8 cellular contexts compared by ENCODE assay signal in the genomic region with DNA sequence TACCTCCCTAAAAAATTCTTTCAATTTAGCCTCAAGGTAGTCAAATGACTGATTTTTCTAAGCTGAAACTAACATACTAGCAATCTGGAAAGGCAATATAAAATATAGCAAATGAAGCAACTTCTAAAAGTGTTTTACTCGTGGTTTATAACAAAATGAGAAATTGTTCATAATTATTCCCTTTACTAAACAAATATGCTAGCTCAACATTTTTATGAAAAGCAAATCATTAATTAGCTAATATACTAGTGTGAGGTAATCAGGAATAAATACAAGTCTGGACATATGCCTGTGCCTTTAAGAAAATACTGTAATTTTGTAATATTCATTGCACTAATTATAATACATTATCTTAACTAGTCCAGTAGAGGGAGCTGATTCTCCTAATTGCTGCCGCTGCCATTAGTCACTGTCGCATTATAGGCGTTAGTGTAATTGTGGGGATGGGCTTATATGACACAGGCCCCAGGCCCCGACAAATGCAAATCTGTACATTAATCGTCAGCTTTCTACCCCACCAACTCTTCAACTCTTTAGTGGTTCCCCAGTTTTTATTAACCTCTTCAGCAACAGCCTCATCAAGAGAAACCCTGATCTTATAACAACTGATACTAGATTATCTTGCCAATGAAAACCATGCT.
DNase-seq lines count a peak whose midpoint lies in the region; ATAC-seq, FAIRE-seq and TF ChIP-seq lines count a peak whose summit lies in the region.

No MANE protein-coding gene starts in this region.

- H3K27ac ChIP-seq in KMS-11 (no peak overlapping the region), RWPE1 (no peak overlapping the region), pancreas (no peak overlapping the region)

- no peak overlapping the region for H3K9ac ChIP-seq in KMS-11

- no peak overlapping the region for H3K4me2 ChIP-seq in KMS-11

- H3K4me1 ChIP-seq in KMS-11 (ENCODE audit: low read depth, poor library complexity, severe bottlenecking): no peaks in the 10 kb centered on the region
- no peaks in the 10 kb centered on the region for H3K4me1 ChIP-seq in pancreas

- intact Hi-C loops in pancreas (cut with DNase I): loop anchor here in 1 of 3 donors (5.0 kb wide), 1 partner anchor 277 kb away; the partner anchor contains the start of gene APP

- H3K79me2 ChIP-seq in KMS-11 (ENCODE audit: insufficient read depth, low read depth): no peaks in the 10 kb centered on the region

- POLR2A ChIA-PET in RWPE1 (lab: Yijun Ruan, JAX; ENCODE audit: low non-redundant PET): no interaction called here

- H3K27me3 ChIP-seq in KMS-11 (ENCODE audit: insufficient read depth, low read depth): no peaks in the 10 kb centered on the region
- H3K27me3 ChIP-seq in pancreas: no peaks in the 10 kb centered on the region

- no peaks in the 10 kb centered on the region for H3K9me3 ChIP-seq in pancreas

- DNase-seq in ELR (ENCODE audit: low read depth) (peak; percentile 69), RWPE1 (ENCODE audit: low spot score) (peak; percentile 48), pancreas (no peak), iPS-NIHi11 (ENCODE audit: low spot score) (no peak), occipital lobe (lab: John Stamatoyannopoulos, UW) (no peak)

- H3K36me3 ChIP-seq in KMS-11 (ENCODE audit: insufficient read depth): no peaks in the 10 kb centered on the region; the same call in 1 of the 2 replicates
- H3K36me3 ChIP-seq in pancreas: peaks cover 0 to 7% (median 0%) of the 10 kb centered on the region in 3 donors

- WGBS in pancreas, 2 donors: 30 to 36% methylated on average over 6 of the region's 6 CpGs

- peak; percentile 79 for ATAC-seq in GM21447 (IDR thresholded peaks at IDR 0.05; ENCODE audit: unreplicated experiment)
- ATAC-seq in esophagus mucosa: peak; percentile 85
- ATAC-seq in pancreas: peak; percentile 86 to 95 (median 90)

- CTCF ChIA-PET in RWPE1 (lab: Yijun Ruan, JAX): interaction anchor here (0.8 kb wide), 1 partner anchor 301 kb away, joined by 3 read pairs; no protein-coding TSS in a partner anchor

- H4K20me1 ChIP-seq in KMS-11 (ENCODE audit: insufficient read depth): no peaks in the 10 kb centered on the region

- H3K4me3 ChIP-seq in KMS-11 (IDR thresholded peaks at IDR 0.05; ENCODE audit: insufficient read depth, low read depth, low read length) (no peak overlapping the region), pancreas (no peak overlapping the region)

- H2AFZ ChIP-seq in KMS-11 (ENCODE audit: low read depth): no peak overlapping the region

- TF ChIP-seq CTCF in KMS-11 (conservative IDR thresholded peaks at IDR 0.05; ENCODE audit: low read depth, low read length) (peak; percentile 71), RWPE1 (conservative IDR thresholded peaks at IDR 0.05; ENCODE audit: low read depth) (peak; percentile 57), pancreas (IDR thresholded peaks at IDR 0.05) (peak in 3 of 4 donors; percentile 19 to 36 (median 20))

- no peak for FAIRE-seq in pancreas (lab: Jason Lieb, UNC)

Comparison
In these comparisons a context has a peak if more than half of its experiments do, and no peak if none do; other contexts are left out.
1. DNase-seq: peak in ELR (single experiment) and RWPE1 (single experiment); none in pancreas (0 of 6), iPS-NIHi11 (single experiment) and occipital lobe (single experiment).
2. CTCF ChIP-seq: peak in every context shown above with its lines; median percentile 71 in KMS-11; 57 in RWPE1; 20 in pancreas.
3. Peak in every context shown above with its lines, with median percentiles within 50 percentile points of each other: ATAC-seq.